In genomic region chr6:26520840-26521484, GRCh38 we compare ENCODE assay signal across 8 cellular contexts. TPM values are rescaled to one million over a fixed set of nuclear protein-coding genes. Genes with fewer than 3 reads are reported as not detected.
DNase-seq lines count a peak whose midpoint lies in the region; ATAC-seq, FAIRE-seq and TF ChIP-seq lines count a peak whose summit lies in the region.

No MANE protein-coding gene starts in this region.

- H3K4me3 ChIP-seq in right atrium auricular region (peak overlapping the region; percentile 62 to 65), uterus (peak overlapping the region; percentile 53 to 56)

- TF ChIP-seq CTCF in right atrium auricular region (IDR thresholded peaks at IDR 0.05) = no peak
- no peak for TF ChIP-seq CTCF in uterus (IDR thresholded peaks at IDR 0.05)

- ATAC-seq in HG02678 (IDR thresholded peaks at IDR 0.05; ENCODE audit: unreplicated experiment) = peak; percentile 49

- H3K4me1 ChIP-seq in right atrium auricular region (peaks cover 0 to 14% of the 10 kb centered on the region in 2 donors), uterus (no peaks in the 10 kb centered on the region)

- H3K36me3 ChIP-seq in right atrium auricular region (no peaks in the 10 kb centered on the region), uterus (no peaks in the 10 kb centered on the region)

- intact Hi-C loops in uterus (cut with DNase I; ENCODE audit: low total_unique reads) = no loop called here

- H3K27me3 ChIP-seq in right atrium auricular region (no peaks in the 10 kb centered on the region), uterus (no peaks in the 10 kb centered on the region)

- DNase-seq in GM12892 (ENCODE audit: insufficient read length) = peak; percentile 80
- peak; percentile 83 for DNase-seq in NCI-H1105 treated with DMSO at 0.1 percent for 48 hours (lab: John Stamatoyannopoulos, UW)
- DNase-seq in T-helper 1 cell = peak; percentile 80 to 87 (median 86)
- DNase-seq in amniotic stem cell (lab: John Stamatoyannopoulos, UW) = peak; percentile 65
- DNase-seq in right atrium auricular region (ENCODE audit: low spot score) = peak; percentile 86
- peak; percentile 56 for DNase-seq in pulmonary artery endothelial cell (ENCODE audit: low read depth, low spot score)
- peak; percentile 86 to 90 for DNase-seq in uterus

- FAIRE-seq in GM12892 (lab: Jason Lieb, UNC) = peak; percentile 17

- H3K9me3 ChIP-seq in right atrium auricular region = no peaks in the 10 kb centered on the region
- no peaks in the 10 kb centered on the region for H3K9me3 ChIP-seq in uterus

- H3K27ac ChIP-seq in right atrium auricular region = peak overlapping the region; percentile 97 to 99
- peak overlapping the region; percentile 98 to 100 for H3K27ac ChIP-seq in uterus

- no peak for TF ChIP-seq POLR2A in GM12892 (IDR thresholded peaks at IDR 0.05; ENCODE audit: low read depth, low read length)
- no peak for TF ChIP-seq POLR2A in uterus (IDR thresholded peaks at IDR 0.05)

RNA-seq across cellular contexts. Expression of gene HMGN4, which starts 17.2 kb away (rescaled TPM):
- polyA plus RNA-seq in GM12892 (2012; ENCODE audit: missing spikeins) = 93.1 TPM
- total RNA-seq in right atrium auricular region = 10 to 100 TPM; 36.1 to 52.5 TPM
- 53.0 and 75.1 TPM in 2 replicates for total RNA-seq in pulmonary artery endothelial cell
- 10 to 100 TPM; 14.6 to 89.0 (median 73.3) TPM for total RNA-seq in uterus

RNA-seq across cellular contexts. Expression of gene BTN1A1, which starts 20.9 kb away (rescaled TPM):
- 0.70 TPM for polyA plus RNA-seq in GM12892 (2012; ENCODE audit: missing spikeins)
- total RNA-seq in right atrium auricular region = not detected
- not detected in 2 replicates for total RNA-seq in pulmonary artery endothelial cell
- total RNA-seq in uterus = under 1 TPM in 1 of 4 donors, not detected in 3; 0.07 TPM

Comparison
In these comparisons a context has a peak if more than half of its experiments do, and no peak if none do; other contexts are left out.
1. Peak in every context shown above with its lines: DNase-seq, ATAC-seq, H3K4me3 ChIP-seq and H3K27ac ChIP-seq.